ENCODE assay signal across 31 cellular contexts in genomic region chr6:17007749-17008148, GRCh38.
"Had no signal": no experiment of that assay in that cellular context is flagged by ENCODE, and none has a peak within 500 bp of the region (broad histone marks: within the 10 kb centered on the region; RNA-seq: fewer than 3 reads in every experiment).

No MANE protein-coding gene starts in this region.

- H3K27ac Mint-ChIP-seq: activated CD4-positive, alpha-beta T cell treated with anti-CD3 and anti-CD28 coated beads, Interleukin-2, amount 10 ng/mL, durations not matched to agents 24 days and 14 days; activated CD8-positive, alpha-beta memory T cell treated with anti-CD3 and anti-CD28 coated beads, Interleukin-2, amount 10 ng/mL, durations not matched to agents 7 days and 5 days; activated naive CD4-positive, alpha-beta T cell treated with anti-CD3 and anti-CD28 coated beads, Interleukin-2, amount 10 ng/mL, durations not matched to agents 7 days and 5 days; T-helper 1 cell treated with Interleukin-12 subunit alpha and Interleukin-12 subunit beta and Interleukin-4 antibody, amounts not matched to agents 30 μg/mL and 1 μg/mL, for 36 hours; T-helper 2 cell treated with Interferon-gamma antibody and Interleukin-4, amounts not matched to agents 5 μg/mL and 100 μg/mL, for 36 hours; WTC11 had no signal

- ATAC-seq: activated CD8-positive, alpha-beta memory T cell treated with anti-CD3 and anti-CD28 coated beads, Interleukin-2, amount 10 ng/mL, durations not matched to agents 7 days and 5 days; PC-3; WTC11 had no signal

- H3K36me3 Mint-ChIP-seq: activated CD8-positive, alpha-beta memory T cell treated with anti-CD3 and anti-CD28 coated beads, Interleukin-2, amount 10 ng/mL, durations not matched to agents 7 days and 5 days; activated naive CD4-positive, alpha-beta T cell treated with anti-CD3 and anti-CD28 coated beads, Interleukin-2, amount 10 ng/mL, durations not matched to agents 7 days and 5 days had no signal

- DNase-seq: activated CD4-positive, alpha-beta T cell treated with anti-CD3 and anti-CD28 coated beads for 1 hour; activated CD4-positive, alpha-beta T cell treated with anti-CD3 and anti-CD28 coated beads, Interleukin-2, amount 10 ng/mL, durations not matched to agents 24 days and 14 days; activated CD4-positive, alpha-beta T cell treated with anti-CD3 and anti-CD28 coated beads, Interleukin-2, amount 50 U/mL, for 4 hours; activated CD8-positive, alpha-beta memory T cell treated with anti-CD3 and anti-CD28 coated beads for 24 hours; activated CD8-positive, alpha-beta memory T cell treated with anti-CD3 and anti-CD28 coated beads, Interleukin-2, amount 10 ng/mL, durations not matched to agents 7 days and 5 days; activated CD8-positive, alpha-beta memory T cell treated with anti-CD3 and anti-CD28 coated beads, Interleukin-2, amount 50 U/mL, for 48 hours; activated gamma-delta T cell treated with Interleukin-2 at 50 U/mL for 16 hours; activated naive CD4-positive, alpha-beta T cell treated with anti-CD3 and anti-CD28 coated beads, Interleukin-2, amount 10 ng/mL, durations not matched to agents 7 days and 5 days; amygdala; Kasumi-1; KG1; MG63; NCI-H1048; NCI-H1105 treated with DMSO at 0.1 percent for 48 hours; NCI-H1436; NCI-H1694 treated with DMSO at 0.1 percent for 48 hours; NCI-H2029 treated with DMSO at 0.1 percent for 48 hours; NCI-H2107; NCI-H2171; NCI-H510A; NCI-H526; NCI-H748 treated with DMSO at 0.1 percent for 48 hours; NK-92 treated with Interleukin-12 subunit alpha and Interleukin-12 subunit beta, amount 100 ng/mL, for 24 hours; PC-3; Peyer's patch; RPMI8226; SHP77 treated with DMSO at 0.1 percent for 48 hours; SK-N-SH had no signal

- H3K9me3 Mint-ChIP-seq: activated CD4-positive, alpha-beta T cell treated with anti-CD3 and anti-CD28 coated beads, Interleukin-2, amount 10 ng/mL, durations not matched to agents 24 days and 14 days had no signal

- H3K4me3 Mint-ChIP-seq: activated CD4-positive, alpha-beta T cell treated with anti-CD3 and anti-CD28 coated beads, Interleukin-2, amount 10 ng/mL, durations not matched to agents 24 days and 14 days; activated CD8-positive, alpha-beta memory T cell treated with anti-CD3 and anti-CD28 coated beads, Interleukin-2, amount 10 ng/mL, durations not matched to agents 7 days and 5 days; activated naive CD4-positive, alpha-beta T cell treated with anti-CD3 and anti-CD28 coated beads, Interleukin-2, amount 10 ng/mL, durations not matched to agents 7 days and 5 days; T-helper 1 cell treated with Interleukin-12 subunit alpha and Interleukin-12 subunit beta and Interleukin-4 antibody, amounts not matched to agents 30 μg/mL and 1 μg/mL, for 36 hours; T-helper 2 cell treated with Interferon-gamma antibody and Interleukin-4, amounts not matched to agents 5 μg/mL and 100 μg/mL, for 36 hours; WTC11 had no signal

- H3K4me1 Mint-ChIP-seq: activated CD4-positive, alpha-beta T cell treated with anti-CD3 and anti-CD28 coated beads, Interleukin-2, amount 10 ng/mL, durations not matched to agents 24 days and 14 days; activated CD8-positive, alpha-beta memory T cell treated with anti-CD3 and anti-CD28 coated beads, Interleukin-2, amount 10 ng/mL, durations not matched to agents 7 days and 5 days; activated naive CD4-positive, alpha-beta T cell treated with anti-CD3 and anti-CD28 coated beads, Interleukin-2, amount 10 ng/mL, durations not matched to agents 7 days and 5 days; WTC11 had no signal
